In the genomic region with DNA sequence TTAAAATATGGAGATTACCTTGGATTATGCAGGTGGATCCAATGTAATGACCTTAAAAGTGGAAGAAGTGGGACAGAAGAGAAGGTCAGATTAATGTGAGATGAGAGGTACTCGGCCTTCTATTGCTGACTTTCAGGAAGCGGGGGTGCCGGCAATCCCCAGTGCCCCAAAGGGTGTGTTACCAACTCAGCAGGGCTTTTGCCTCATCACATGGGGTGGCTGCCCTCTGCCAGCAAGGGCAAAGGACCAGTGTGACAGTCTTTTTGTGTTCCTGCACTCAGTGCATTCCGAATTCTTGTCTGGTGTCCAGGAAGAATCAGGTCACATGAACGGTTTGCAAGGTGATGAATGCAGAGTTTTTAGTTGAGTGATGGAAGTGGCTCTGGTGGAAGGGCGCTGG, we compare ENCODE assay signal across 26 cellular contexts.
"Had no signal": no experiment of that assay in that cellular context is flagged by ENCODE, and none has a peak within 500 bp of the region (broad histone marks: within the 10 kb centered on the region; RNA-seq: fewer than 3 reads in every experiment).

No MANE protein-coding gene starts in this region.

- H3K9me3 Mint-ChIP-seq: activated CD4-positive, alpha-beta memory T cell treated with anti-CD3 and anti-CD28 coated beads, Interleukin-2, amount 10 ng/mL, durations not matched to agents 7 days and 5 days; activated CD4-positive, alpha-beta T cell treated with anti-CD3 and anti-CD28 coated beads, Interleukin-2, amount 10 ng/mL, durations not matched to agents 7 days and 5 days; activated T-cell treated with anti-CD3 and anti-CD28 coated beads, Interleukin-2, amount 50 U/mL, for 4 hours; activated T-helper 17 cell treated with anti-CD3 and anti-CD28 coated beads, Interleukin-2, amount 50 U/mL, for 72 hours; dendritic cell treated with granulocyte-macrophage colony-stimulating factor and Interleukin-4, amounts not matched to agents 40 ng/mL and 50 ng/mL, for 4 days; endodermal cell had no signal

- H3K4me1 Mint-ChIP-seq: activated CD4-positive, alpha-beta memory T cell treated with anti-CD3 and anti-CD28 coated beads, Interleukin-2, amount 10 ng/mL, durations not matched to agents 7 days and 5 days; activated CD4-positive, alpha-beta T cell treated with anti-CD3 and anti-CD28 coated beads, Interleukin-2, amount 10 ng/mL, durations not matched to agents 7 days and 5 days; activated T-helper 17 cell treated with anti-CD3 and anti-CD28 coated beads, Interleukin-2, amount 50 U/mL, for 72 hours; endodermal cell had no signal

- H3K36me3 ChIP-seq: brain microvascular endothelial cell had no signal

- H3K27me3 Mint-ChIP-seq: activated CD4-positive, alpha-beta memory T cell treated with anti-CD3 and anti-CD28 coated beads, Interleukin-2, amount 10 ng/mL, durations not matched to agents 7 days and 5 days; activated CD4-positive, alpha-beta T cell treated with anti-CD3 and anti-CD28 coated beads, Interleukin-2, amount 10 ng/mL, durations not matched to agents 7 days and 5 days; activated naive CD8-positive, alpha-beta T cell; activated T-helper 17 cell treated with anti-CD3 and anti-CD28 coated beads, Interleukin-2, amount 50 U/mL, for 72 hours; dendritic cell treated with granulocyte-macrophage colony-stimulating factor and Interleukin-4, amounts not matched to agents 40 ng/mL and 50 ng/mL, for 4 days had no signal

- DNase-seq: activated CD4-positive, alpha-beta memory T cell treated with anti-CD3 and anti-CD28 coated beads, Interleukin-2, amount 10 ng/mL, durations not matched to agents 7 days and 5 days; activated CD4-positive, alpha-beta T cell treated with anti-CD3 and anti-CD28 coated beads for 1 hour; activated CD4-positive, alpha-beta T cell treated with anti-CD3 and anti-CD28 coated beads for 4 hours; activated CD4-positive, alpha-beta T cell treated with anti-CD3 and anti-CD28 coated beads, Interleukin-2, amount 10 ng/mL, durations not matched to agents 7 days and 5 days; activated CD4-positive, alpha-beta T cell treated with anti-CD3 and anti-CD28 coated beads, Interleukin-2, amount 50 U/mL, for 4 hours; activated effector memory CD4-positive, alpha-beta T cell treated with Interleukin-2 at 50 U/mL for 16 hours; activated gamma-delta T cell treated with Interleukin-2 at 50 U/mL for 16 hours; activated naive CD4-positive, alpha-beta T cell treated with anti-CD3 and anti-CD28 coated beads, Interleukin-2, amount 50 U/mL, for 16 hours; activated naive CD4-positive, alpha-beta T cell treated with Interleukin-2 at 50 U/mL for 16 hours; activated T-cell treated with anti-CD3 and anti-CD28 coated beads, Interleukin-2, amount 50 U/mL, for 4 hours; amniotic stem cell; anterior cingulate cortex; brain microvascular endothelial cell; central memory CD4-positive, alpha-beta T cell; cerebellar nuclear complex; dorsolateral prefrontal cortex; effector memory CD4-positive, alpha-beta T cell; endodermal cell; foreskin fibroblast; head of caudate nucleus; T-helper 2 cell had no signal

- H3K4me3 ChIP-seq: coronary artery, dorsolateral prefrontal cortex had no signal

- H3K36me3 Mint-ChIP-seq: activated naive CD8-positive, alpha-beta T cell had no signal

- H3K4me3 Mint-ChIP-seq: activated CD4-positive, alpha-beta memory T cell treated with anti-CD3 and anti-CD28 coated beads, Interleukin-2, amount 10 ng/mL, durations not matched to agents 7 days and 5 days; activated CD4-positive, alpha-beta T cell treated with anti-CD3 and anti-CD28 coated beads, Interleukin-2, amount 10 ng/mL, durations not matched to agents 7 days and 5 days; activated naive CD8-positive, alpha-beta T cell; activated T-cell treated with anti-CD3 and anti-CD28 coated beads, Interleukin-2, amount 50 U/mL, for 4 hours; activated T-helper 17 cell treated with anti-CD3 and anti-CD28 coated beads, Interleukin-2, amount 50 U/mL, for 72 hours; dendritic cell treated with granulocyte-macrophage colony-stimulating factor and Interleukin-4, amounts not matched to agents 40 ng/mL and 50 ng/mL, for 4 days; endodermal cell had no signal

- ATAC-seq: activated T-cell treated with anti-CD3 and anti-CD28 coated beads, Interleukin-2, amount 50 U/mL, for 4 hours; activated T-helper 17 cell treated with anti-CD3 and anti-CD28 coated beads, Interleukin-2, amount 50 U/mL, for 72 hours; esophagus mucosa had no signal

- H3K27me3 ChIP-seq: brain microvascular endothelial cell, dorsolateral prefrontal cortex had no signal

- H3K27ac Mint-ChIP-seq: activated CD4-positive, alpha-beta memory T cell treated with anti-CD3 and anti-CD28 coated beads, Interleukin-2, amount 10 ng/mL, durations not matched to agents 7 days and 5 days; activated CD4-positive, alpha-beta T cell treated with anti-CD3 and anti-CD28 coated beads, Interleukin-2, amount 10 ng/mL, durations not matched to agents 7 days and 5 days; activated naive CD8-positive, alpha-beta T cell; activated T-helper 17 cell treated with anti-CD3 and anti-CD28 coated beads, Interleukin-2, amount 50 U/mL, for 72 hours; dendritic cell treated with granulocyte-macrophage colony-stimulating factor and Interleukin-4, amounts not matched to agents 40 ng/mL and 50 ng/mL, for 4 days; endodermal cell had no signal

- H3K27ac ChIP-seq: brain microvascular endothelial cell, coronary artery, dorsolateral prefrontal cortex had no signal
